Comparison of ENCODE assay signal across 1 cellular context in the genomic region with DNA sequence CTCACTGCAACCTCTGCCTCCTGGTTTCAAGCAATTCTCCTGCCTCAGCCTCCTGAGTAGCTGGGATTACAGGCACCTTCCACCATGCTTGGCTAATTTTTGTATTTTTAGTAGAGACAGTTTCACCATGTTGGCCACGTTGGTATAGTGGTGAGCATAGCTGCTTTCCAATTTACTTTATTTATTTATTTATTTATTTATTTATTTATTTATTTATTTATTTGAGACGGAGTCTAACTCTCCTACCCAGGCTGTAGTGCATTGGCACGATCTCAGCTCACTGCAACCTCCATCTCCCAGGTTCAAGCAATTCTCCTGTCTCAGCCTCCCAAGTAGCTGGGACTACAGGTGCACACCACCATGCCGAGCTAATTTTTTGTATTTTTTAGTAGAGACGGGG.
A peak's percentile ranks its signal among the peaks of the same experiment; 100 is the strongest.
TF ChIP-seq lines count a peak whose summit lies in the region.

No MANE protein-coding gene starts in this region.

TF ChIP-seq in HEK293, 187 proteins besides CTCF, POLR2A, EP300 and RAD21 (continued from another document):
- TF ChIP-seq ZBTB1 (tag by site-specific recombination; IDR thresholded peaks at IDR 0.05), result peak; percentile 33; the same call in 1 of the 2 replicates
- TF ChIP-seq ZNF354C (tag by site-specific recombination; IDR thresholded peaks at IDR 0.05; ENCODE audit: borderline replicate concordance, low read depth), result peak; percentile 77; the same call in 1 of the 2 replicates
- peak; percentile 97 for TF ChIP-seq ZNF394 (tag by site-specific recombination; IDR thresholded peaks at IDR 0.05; ENCODE audit: borderline replicate concordance)
- TF ChIP-seq ZNF518A (tag by site-specific recombination; conservative IDR thresholded peaks at IDR 0.05; ENCODE audit: low read depth), result peak; percentile 93
- TF ChIP-seq ZNF140 (tag by site-specific recombination; IDR thresholded peaks at IDR 0.05), result peak; percentile 92
- peak; percentile 64; the same call in 1 of the 2 replicates for TF ChIP-seq OVOL3 (tag by site-specific recombination; IDR thresholded peaks at IDR 0.05)
- peak; percentile 72; the same call in 1 of the 2 replicates for TF ChIP-seq ZNF292 (tag by site-specific recombination; IDR thresholded peaks at IDR 0.05; ENCODE audit: borderline replicate concordance, low read depth)
- 0 out of 2 replicates have a peak, but pooled peaks have one; percentile 52 for TF ChIP-seq ZNF121 (tag by site-specific recombination; IDR thresholded peaks at IDR 0.05)
- TF ChIP-seq ZNF654 (tag by site-specific recombination; IDR thresholded peaks at IDR 0.05; ENCODE audit: low read depth), result peak; percentile 55
- peak; percentile 73 for TF ChIP-seq ZBTB8A (tag by site-specific recombination; IDR thresholded peaks at IDR 0.05)
- 0 out of 2 replicates have a peak, but pooled peaks have one; percentile 34 for TF ChIP-seq ZNF404 (tag by site-specific recombination; IDR thresholded peaks at IDR 0.05)
- TF ChIP-seq, protein P1, sequence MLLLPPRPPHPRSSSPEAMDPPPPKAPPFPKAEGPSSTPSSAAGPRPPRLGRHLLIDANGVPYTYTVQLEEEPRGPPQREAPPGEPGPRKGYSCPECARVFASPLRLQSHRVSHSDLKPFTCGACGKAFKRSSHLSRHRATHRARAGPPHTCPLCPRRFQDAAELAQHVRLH (tag by site-specific recombination; IDR thresholded peaks at IDR 0.05), result 0 out of 2 replicates have a peak, but pooled peaks have one; percentile 46
- TF ChIP-seq ZNF266 (tag by site-specific recombination; IDR thresholded peaks at IDR 0.05; ENCODE audit: low read depth), result peak; percentile 83
- peak; percentile 58; the same call in 1 of the 2 replicates for TF ChIP-seq TSHZ1 (tag by site-specific recombination; IDR thresholded peaks at IDR 0.05; ENCODE audit: borderline replicate concordance)
- peak; percentile 72 for TF ChIP-seq ZNF629 (tag by site-specific recombination; IDR thresholded peaks at IDR 0.05)
- peak; percentile 68 for TF ChIP-seq REST (tag by site-specific recombination; IDR thresholded peaks at IDR 0.05)
- 0 out of 2 replicates have a peak, but pooled peaks have one; percentile 12 for TF ChIP-seq GLIS1 (tag by site-specific recombination; IDR thresholded peaks at IDR 0.05)
- peak; percentile 82 for TF ChIP-seq ZNF623 (tag by site-specific recombination; IDR thresholded peaks at IDR 0.05)
- peak; percentile 69; the same call in 1 of the 2 replicates for TF ChIP-seq AEBP2 (tag by site-specific recombination; IDR thresholded peaks at IDR 0.05; ENCODE audit: borderline replicate concordance)
- TF ChIP-seq, protein P2, sequence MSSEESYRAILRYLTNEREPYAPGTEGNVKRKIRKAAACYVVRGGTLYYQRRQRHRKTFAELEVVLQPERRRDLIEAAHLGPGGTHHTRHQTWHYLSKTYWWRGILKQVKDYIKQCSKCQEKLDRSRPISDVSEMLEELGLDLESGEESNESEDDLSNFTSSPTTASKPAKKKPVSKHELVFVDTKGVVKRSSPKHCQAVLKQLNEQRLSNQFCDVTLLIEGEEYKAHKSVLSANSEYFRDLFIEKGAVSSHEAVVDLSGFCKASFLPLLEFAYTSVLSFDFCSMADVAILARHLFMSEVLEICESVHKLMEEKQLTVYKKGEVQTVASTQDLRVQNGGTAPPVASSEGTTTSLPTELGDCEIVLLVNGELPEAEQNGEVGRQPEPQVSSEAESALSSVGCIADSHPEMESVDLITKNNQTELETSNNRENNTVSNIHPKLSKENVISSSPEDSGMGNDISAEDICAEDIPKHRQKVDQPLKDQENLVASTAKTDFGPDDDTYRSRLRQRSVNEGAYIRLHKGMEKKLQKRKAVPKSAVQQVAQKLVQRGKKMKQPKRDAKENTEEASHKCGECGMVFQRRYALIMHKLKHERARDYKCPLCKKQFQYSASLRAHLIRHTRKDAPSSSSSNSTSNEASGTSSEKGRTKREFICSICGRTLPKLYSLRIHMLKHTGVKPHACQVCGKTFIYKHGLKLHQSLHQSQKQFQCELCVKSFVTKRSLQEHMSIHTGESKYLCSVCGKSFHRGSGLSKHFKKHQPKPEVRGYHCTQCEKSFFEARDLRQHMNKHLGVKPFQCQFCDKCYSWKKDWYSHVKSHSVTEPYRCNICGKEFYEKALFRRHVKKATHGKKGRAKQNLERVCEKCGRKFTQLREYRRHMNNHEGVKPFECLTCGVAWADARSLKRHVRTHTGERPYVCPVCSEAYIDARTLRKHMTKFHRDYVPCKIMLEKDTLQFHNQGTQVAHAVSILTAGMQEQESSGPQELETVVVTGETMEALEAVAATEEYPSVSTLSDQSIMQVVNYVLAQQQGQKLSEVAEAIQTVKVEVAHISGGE (tag by site-specific recombination; conservative IDR thresholded peaks at IDR 0.05; ENCODE audit: low read depth), result peak; percentile 80
- peak; percentile 33; the same call in 1 of the 2 replicates for TF ChIP-seq ZNF341 (tag by site-specific recombination; IDR thresholded peaks at IDR 0.05; ENCODE audit: low read depth)
- TF ChIP-seq SP3 (tag by site-specific recombination; IDR thresholded peaks at IDR 0.05), result 0 out of 2 replicates have a peak, but pooled peaks have one; percentile 31
- TF ChIP-seq ZNF664 (tag by site-specific recombination; IDR thresholded peaks at IDR 0.05), result peak; percentile 45
- peak; percentile 93 for TF ChIP-seq ZNF433 (tag by site-specific recombination; IDR thresholded peaks at IDR 0.05; ENCODE audit: low read depth)
- peak; percentile 76 for TF ChIP-seq ZNF510 (tag by site-specific recombination; IDR thresholded peaks at IDR 0.05; ENCODE audit: insufficient replicate concordance)
- peak; percentile 84 for TF ChIP-seq ZNF555 (tag by site-specific recombination; conservative IDR thresholded peaks at IDR 0.05)
